In the genomic region with DNA sequence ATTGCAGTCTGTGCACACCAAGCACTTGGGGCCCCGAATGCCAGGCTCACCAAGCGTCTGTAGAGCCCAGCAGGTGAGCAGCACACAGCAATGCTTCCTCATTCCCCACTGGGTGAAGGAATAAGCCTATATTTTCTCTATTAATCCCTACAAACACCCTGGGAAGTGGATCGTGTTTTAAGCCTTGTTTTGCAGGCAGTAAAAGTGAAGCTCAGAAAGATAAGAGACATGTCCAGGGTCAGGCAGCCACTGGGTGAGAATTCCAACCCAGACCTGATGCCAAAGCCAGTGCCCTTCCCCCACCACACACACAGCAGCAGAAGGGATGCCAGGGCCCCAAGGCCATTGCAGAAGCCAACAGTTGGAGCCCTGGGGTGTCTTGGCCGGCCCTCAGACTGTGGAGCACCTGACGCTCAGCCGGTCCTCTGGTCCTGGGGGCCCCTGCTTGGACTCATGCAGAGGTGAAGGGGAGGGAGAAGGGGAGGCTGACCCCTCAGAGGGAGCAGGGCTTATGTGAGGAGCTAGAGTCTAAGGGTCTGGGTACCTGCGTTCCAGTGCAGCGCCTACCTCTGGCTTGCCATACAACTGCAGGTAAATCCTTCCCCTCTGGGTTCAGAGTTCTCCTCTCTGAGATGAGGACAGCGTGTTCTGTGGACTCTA, we compare ENCODE assay signal across 11 cellular contexts. TPM values are rescaled to one million over a fixed set of nuclear protein-coding genes. Genes with fewer than 3 reads are reported as not detected.
DNase-seq lines count a peak whose midpoint lies in the region; ATAC-seq and TF ChIP-seq lines count a peak whose summit lies in the region.
"Had no signal": no experiment of that assay in that cellular context is flagged by ENCODE, and none has a peak within 500 bp of the region (broad histone marks: within the 10 kb centered on the region; RNA-seq: fewer than 3 reads in every experiment).

No MANE protein-coding gene starts in this region.

- ATAC-seq in body of pancreas (peak; percentile 62), right cardiac atrium (no peak), GM18868 (IDR thresholded peaks at IDR 0.05; ENCODE audit: unreplicated experiment) (no peak), HG02970 (IDR thresholded peaks at IDR 0.05; ENCODE audit: low FRiP score, unreplicated experiment) (no peak)
- ATAC-seq: activated CD8-positive, alpha-beta T cell treated with anti-CD3 and anti-CD28 coated beads for 36 hours had no signal

- intact Hi-C loops in body of pancreas (cut with DNase I): no loop called here
- intact Hi-C loops in right cardiac atrium (cut with DNase I): no loop called here

- H3K27me3 ChIP-seq in body of pancreas (no peaks in the 10 kb centered on the region), right cardiac atrium (ENCODE audit: control insufficient read depth, insufficient read depth) (no peaks in the 10 kb centered on the region), subcutaneous abdominal adipose tissue (ENCODE audit: control insufficient read depth in 5 of 5, insufficient read depth in 4 of 5, low read length in 5 of 5) (no peaks in the 10 kb centered on the region)

- DNase-seq in body of pancreas (peak; percentile 76 to 89 (median 82)), right cardiac atrium (peak in 2 of 3 donors; percentile 80 to 82), COR-L47 (lab: John Stamatoyannopoulos, UW) (no peak)
- DNase-seq: activated CD8-positive, alpha-beta T cell treated with anti-CD3 and anti-CD28 coated beads for 36 hours; activated naive CD8-positive, alpha-beta T cell treated with anti-CD3 and anti-CD28 coated beads, Interleukin-2, amount 10 ng/mL, durations not matched to agents 7 days and 5 days; NCI-H1417; NCI-H774 had no signal

- H3K4me3 ChIP-seq in HEK293 (ENCODE audit: low read depth, low read length) (no peak overlapping the region), body of pancreas (no peak overlapping the region), right cardiac atrium (ENCODE audit: low read length) (no peak overlapping the region), subcutaneous abdominal adipose tissue (ENCODE audit: low read depth in 1 of 5, low read length in 5 of 5) (peak overlapping the region in 1 of 5 donors; percentile 10)

- POLR2A ChIA-PET in HEK293 (lab: Yijun Ruan, JAX): interaction anchor here (1.3 kb wide), 1 partner anchor 30 kb away, joined by 4 read pairs; no protein-coding TSS in a partner anchor

- H3K27ac ChIP-seq in HEK293 (ENCODE audit: extremely low read depth, low read depth, low read length): no peak overlapping the region
- H3K27ac ChIP-seq in body of pancreas: peak overlapping the region; percentile 50 to 92 (median 86)
- peak overlapping the region; percentile 96 for H3K27ac ChIP-seq in right cardiac atrium (ENCODE audit: low read length)
- peak overlapping the region; percentile 85 for H3K27ac ChIP-seq in subcutaneous abdominal adipose tissue (ENCODE audit: low read depth, low read length)

- H3K9ac ChIP-seq in subcutaneous abdominal adipose tissue (ENCODE audit: low read length in 5 of 5): peak overlapping the region in 2 of 5 donors; percentile 2 to 15

- H3K9me3 ChIP-seq in HEK293 (ENCODE audit: control insufficient read depth, insufficient read depth, low read depth, low read length) (no peaks in the 10 kb centered on the region), body of pancreas (no peaks in the 10 kb centered on the region), right cardiac atrium (ENCODE audit: control insufficient read depth, low read length) (no peaks in the 10 kb centered on the region), subcutaneous abdominal adipose tissue (ENCODE audit: control insufficient read depth in 5 of 5, low read length in 5 of 5) (no peaks in the 10 kb centered on the region)

- peak; percentile 46; the same call in 1 of the 2 replicates for TF ChIP-seq CTCF in HEK293 (tag by site-specific recombination; IDR thresholded peaks at IDR 0.05)
- peak in 6 of 7 experiments; percentile 18 to 56 (median 34) for TF ChIP-seq CTCF in body of pancreas (IDR thresholded peaks at IDR 0.05)

- TF ChIP-seq POLR2A in body of pancreas (IDR thresholded peaks at IDR 0.05): peak in 1 of 3 donors; percentile 30

- CTCF ChIA-PET in HEK293 (lab: Yijun Ruan, JAX): interaction anchor here (0.5 to 1.5 kb wide), 14 partner anchors 9 to 399 kb away, joined by 3 to 6 read pairs (median 3); no protein-coding TSS in a partner anchor

- H3K4me1 ChIP-seq in HEK293 (ENCODE audit: control insufficient read depth, insufficient read depth, low read length) (peaks cover 21% of the 10 kb centered on the region), body of pancreas (peaks cover 79% of the 10 kb centered on the region), right cardiac atrium (ENCODE audit: control insufficient read depth, insufficient read depth, low read length) (peaks cover 71% of the 10 kb centered on the region), subcutaneous abdominal adipose tissue (ENCODE audit: control insufficient read depth in 5 of 5, insufficient read depth in 5 of 5, low read length in 5 of 5) (peaks cover 29 to 92% (median 70%) of the 10 kb centered on the region in 5 donors)

- H3K36me3 ChIP-seq in HEK293 (ENCODE audit: control insufficient read depth in 2 of 2, insufficient read depth in 1 of 2, low read length in 2 of 2): no peaks in the 10 kb centered on the region
- no peaks in the 10 kb centered on the region for H3K36me3 ChIP-seq in body of pancreas (replicated peaks in 1 of 2; ENCODE audit: insufficient read depth in 1 of 2, low read depth in 2 of 2)
- H3K36me3 ChIP-seq in subcutaneous abdominal adipose tissue (ENCODE audit: control insufficient read depth in 5 of 5, insufficient read depth in 5 of 5, low read length in 5 of 5): no peaks in the 10 kb centered on the region

- 26 to 27% methylated on average over 5 to 9 of the region's 9 CpGs for WGBS in body of pancreas, 2 donors
- 58% methylated on average over 9 of the region's 9 CpGs for WGBS in right cardiac atrium

TF ChIP-seq in HEK293, 187 proteins besides CTCF, POLR2A, EP300 and RAD21 (continues in another document):
- TF ChIP-seq SCRT2 (tag by site-specific recombination; IDR thresholded peaks at IDR 0.05) (peak; percentile 45), ZXDB (tag by site-specific recombination; IDR thresholded peaks at IDR 0.05) (0 out of 2 replicates have a peak, but pooled peaks have one; percentile 19), ZIC2 (tag by site-specific recombination; IDR thresholded peaks at IDR 0.05) (peak; percentile 98), ZNF416 (tag by site-specific recombination; IDR thresholded peaks at IDR 0.05) (no peak), SCRT1 (tag by site-specific recombination; IDR thresholded peaks at IDR 0.05; ENCODE audit: borderline replicate concordance) (peak; percentile 11; the same call in 1 of the 2 replicates), ZNF555 (tag by site-specific recombination; conservative IDR thresholded peaks at IDR 0.05) (no peak), GLIS1 (tag by site-specific recombination; IDR thresholded peaks at IDR 0.05) (peak; percentile 33; the same call in 1 of the 2 replicates), KLF7 (tag by site-specific recombination; IDR thresholded peaks at IDR 0.05; ENCODE audit: borderline replicate concordance) (no peak), ZNF19 (tag by site-specific recombination; IDR thresholded peaks at IDR 0.05; ENCODE audit: low read depth) (no peak), ZNF423 (tag by site-specific recombination; IDR thresholded peaks at IDR 0.05) (no peak), ZNF157 (tag by site-specific recombination; IDR thresholded peaks at IDR 0.05) (no peak)
- TF ChIP-seq, protein P1, sequence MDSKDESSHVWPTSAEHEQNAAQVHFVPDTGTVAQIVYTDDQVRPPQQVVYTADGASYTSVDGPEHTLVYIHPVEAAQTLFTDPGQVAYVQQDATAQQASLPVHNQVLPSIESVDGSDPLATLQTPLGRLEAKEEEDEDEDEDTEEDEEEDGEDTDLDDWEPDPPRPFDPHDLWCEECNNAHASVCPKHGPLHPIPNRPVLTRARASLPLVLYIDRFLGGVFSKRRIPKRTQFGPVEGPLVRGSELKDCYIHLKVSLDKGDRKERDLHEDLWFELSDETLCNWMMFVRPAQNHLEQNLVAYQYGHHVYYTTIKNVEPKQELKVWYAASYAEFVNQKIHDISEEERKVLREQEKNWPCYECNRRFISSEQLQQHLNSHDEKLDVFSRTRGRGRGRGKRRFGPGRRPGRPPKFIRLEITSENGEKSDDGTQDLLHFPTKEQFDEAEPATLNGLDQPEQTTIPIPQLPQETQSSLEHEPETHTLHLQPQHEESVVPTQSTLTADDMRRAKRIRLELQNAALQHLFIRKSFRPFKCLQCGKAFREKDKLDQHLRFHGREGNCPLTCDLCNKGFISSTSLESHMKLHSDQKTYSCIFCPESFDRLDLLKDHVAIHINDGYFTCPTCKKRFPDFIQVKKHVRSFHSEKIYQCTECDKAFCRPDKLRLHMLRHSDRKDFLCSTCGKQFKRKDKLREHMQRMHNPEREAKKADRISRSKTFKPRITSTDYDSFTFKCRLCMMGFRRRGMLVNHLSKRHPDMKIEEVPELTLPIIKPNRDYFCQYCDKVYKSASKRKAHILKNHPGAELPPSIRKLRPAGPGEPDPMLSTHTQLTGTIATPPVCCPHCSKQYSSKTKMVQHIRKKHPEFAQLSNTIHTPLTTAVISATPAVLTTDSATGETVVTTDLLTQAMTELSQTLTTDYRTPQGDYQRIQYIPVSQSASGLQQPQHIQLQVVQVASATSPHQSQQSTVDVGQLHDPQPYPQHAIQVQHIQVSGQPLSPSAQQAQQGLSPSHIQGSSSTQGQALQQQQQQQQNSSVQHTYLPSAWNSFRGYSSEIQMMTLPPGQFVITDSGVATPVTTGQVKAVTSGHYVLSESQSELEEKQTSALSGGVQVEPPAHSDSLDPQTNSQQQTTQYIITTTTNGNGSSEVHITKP (tag by site-specific recombination; IDR thresholded peaks at IDR 0.05): no peak
- TF ChIP-seq, protein P2, sequence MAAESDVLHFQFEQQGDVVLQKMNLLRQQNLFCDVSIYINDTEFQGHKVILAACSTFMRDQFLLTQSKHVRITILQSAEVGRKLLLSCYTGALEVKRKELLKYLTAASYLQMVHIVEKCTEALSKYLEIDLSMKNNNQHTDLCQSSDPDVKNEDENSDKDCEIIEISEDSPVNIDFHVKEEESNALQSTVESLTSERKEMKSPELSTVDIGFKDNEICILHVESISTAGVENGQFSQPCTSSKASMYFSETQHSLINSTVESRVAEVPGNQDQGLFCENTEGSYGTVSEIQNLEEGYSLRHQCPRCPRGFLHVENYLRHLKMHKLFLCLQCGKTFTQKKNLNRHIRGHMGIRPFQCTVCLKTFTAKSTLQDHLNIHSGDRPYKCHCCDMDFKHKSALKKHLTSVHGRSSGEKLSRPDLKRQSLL (tag by site-specific recombination; IDR thresholded peaks at IDR 0.05): no peak

RNA-seq across cellular contexts. Expression of a gene that starts 26.3 kb away (rescaled TPM):
- total RNA-seq in body of pancreas (10 to 100 TPM; 18.4 to 40.9 TPM), right cardiac atrium (100 to 1,000 TPM; 552 to 675 (median 584) TPM)
- polyA plus RNA-seq in right cardiac atrium: 625 TPM

RNA-seq across cellular contexts. Expression of a gene that starts 46.9 kb away (rescaled TPM):
- total RNA-seq in body of pancreas: under 1 TPM in 1 of 2 donors, not detected in 1; 0.26 TPM
- 1 to 10 TPM; 4.0 to 9.3 (median 5.2) TPM for total RNA-seq in right cardiac atrium
- polyA plus RNA-seq in right cardiac atrium: 3.3 TPM

Comparison
In these comparisons a context has a peak if more than half of its experiments do, and no peak if none do; other contexts are left out.
1. RNA of a gene that starts 26.3 kb away (total RNA-seq): 552 to 675 TPM in right cardiac atrium; 18.4 to 40.9 TPM in body of pancreas; every median in the first group is over 10 times any median in the second.